ENCODE assay signal across 8 cellular contexts in the genomic region with DNA sequence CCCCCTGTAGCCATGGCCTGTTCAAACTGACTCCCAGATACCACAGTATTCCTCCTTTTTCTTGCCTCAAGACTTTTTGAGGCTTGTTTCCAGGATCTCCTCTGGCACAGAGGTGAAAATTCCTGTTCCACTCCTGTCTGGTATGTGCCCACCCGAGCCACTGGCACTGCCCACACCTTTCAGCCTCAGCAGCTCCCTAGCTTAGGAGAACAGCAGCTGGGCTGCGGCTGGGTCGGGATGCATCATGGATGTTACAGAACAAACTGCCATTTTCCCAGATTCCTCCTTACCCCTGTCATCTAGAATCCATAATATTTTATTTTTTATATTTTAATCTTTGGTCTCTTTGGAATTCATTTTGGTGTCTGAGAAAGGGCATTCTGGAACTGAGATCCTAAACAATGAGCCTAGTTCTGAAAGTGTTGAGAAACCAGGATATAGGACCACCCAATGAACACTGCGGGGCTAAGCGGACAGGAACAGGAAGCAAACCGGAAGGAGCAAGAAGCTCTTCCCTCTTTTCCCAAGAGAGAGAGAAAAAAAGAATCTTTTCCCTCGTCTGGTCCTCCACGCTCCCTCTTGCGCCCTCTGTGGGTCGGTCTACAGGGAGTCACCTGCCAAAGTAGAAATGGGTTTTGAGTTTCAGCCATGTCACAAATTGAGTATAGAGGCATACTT. TPM values are rescaled to one million over a fixed set of nuclear protein-coding genes. Genes with fewer than 3 reads are reported as not detected.
A peak's percentile ranks its signal among the peaks of the same experiment; 100 is the strongest.
DNase-seq lines count a peak whose midpoint lies in the region; ATAC-seq and TF ChIP-seq lines count a peak whose summit lies in the region.

No MANE protein-coding gene starts in this region.

- ATAC-seq in central memory CD8-positive, alpha-beta T cell (replicated peaks; ENCODE audit: extremely low read depth, poor library complexity, severe bottlenecking): peak; percentile 43
- ATAC-seq in left colon: peak; percentile 28
- no peak for ATAC-seq in GM21737 (IDR thresholded peaks at IDR 0.05; ENCODE audit: unreplicated experiment)

- peak; percentile 76 for TF ChIP-seq CTCF in GM12874 (IDR thresholded peaks at IDR 0.05; ENCODE audit: insufficient read depth, low read depth, low read length)

- no peak overlapping the region for H3K4me3 Mint-ChIP-seq in central memory CD8-positive, alpha-beta T cell

- peaks cover 19% of the 10 kb centered on the region for H3K4me1 Mint-ChIP-seq in central memory CD8-positive, alpha-beta T cell

- H3K36me3 Mint-ChIP-seq in central memory CD8-positive, alpha-beta T cell (ENCODE audit: insufficient read depth): peaks cover 1% of the 10 kb centered on the region

- no peaks in the 10 kb centered on the region for H3K9me3 Mint-ChIP-seq in central memory CD8-positive, alpha-beta T cell

- H3K27me3 Mint-ChIP-seq in central memory CD8-positive, alpha-beta T cell: peaks cover 23% of the 10 kb centered on the region

- intact Hi-C loops in left colon (cut with DNase I, micrococcal nuclease): loop anchor here in 1 of 2 donors (5.0 kb wide), 1 partner anchor 43 kb away; no protein-coding TSS in a partner anchor

- peak; percentile 86 for DNase-seq in A172 (ENCODE audit: low spot score)
- DNase-seq in NCI-H2171 treated with DMSO at 0.1 percent for 48 hours (lab: John Stamatoyannopoulos, UW): peak; percentile 92
- DNase-seq in activated CD4-positive, CD25-positive, alpha-beta regulatory T cell treated with anti-CD3 and anti-CD28 coated beads, Interleukin-2, amount 50 U/mL, for 16 hours (ENCODE audit: low read depth, low spot score): peak; percentile 37
- peak; percentile 18 to 35 for DNase-seq in central memory CD8-positive, alpha-beta T cell (ENCODE audit: low spot score in 2 of 2)
- DNase-seq in left colon: peak; percentile 82 to 92
- peak; percentile 77 for DNase-seq in stimulated activated CD4-positive, alpha-beta T cell treated with anti-CD3 and anti-CD28 coated beads, Interleukin-4, amount 100 ng/mL, for 1 hour

- H3K27ac Mint-ChIP-seq in central memory CD8-positive, alpha-beta T cell (ENCODE audit: low read depth): no peak overlapping the region

RNA-seq across cellular contexts. Expression of gene OR2S2, which starts 12.5 kb away (rescaled TPM):
- total RNA-seq in A172 (2014; rRNA removed; shearing (Covaris generic)): not detected in 2 replicates
- total RNA-seq in left colon: not detected

RNA-seq across cellular contexts. Expression of gene SPAAR, which starts 36.2 kb away (rescaled TPM):
- total RNA-seq in A172 (2014; rRNA removed; shearing (Covaris generic)): 0.31 TPM in 1 of 2 replicates, not detected in the other
- total RNA-seq in left colon: 1 to 10 TPM; 1.3 to 2.1 TPM

RNA-seq across cellular contexts. Expression of gene HRCT1, which starts 39.5 kb away (rescaled TPM):
- total RNA-seq in A172 (2014; rRNA removed; shearing (Covaris generic)): 1.0 TPM in 1 of 2 replicates, not detected in the other
- 10 to 100 TPM; 17.4 to 58.7 TPM for total RNA-seq in left colon

Comparison
In these comparisons a context has a peak if more than half of its experiments do, and no peak if none do; other contexts are left out.
1. DNase-seq: peak in every context shown above with its lines; median percentile 92 in NCI-H2171 treated with DMSO at 0.1 percent for 48 hours; 87 in left colon; 86 in A172; 77 in stimulated activated CD4-positive, alpha-beta T cell treated with anti-CD3 and anti-CD28 coated beads, Interleukin-4, amount 100 ng/mL, for 1 hour; 37 in activated CD4-positive, CD25-positive, alpha-beta regulatory T cell treated with anti-CD3 and anti-CD28 coated beads, Interleukin-2, amount 50 U/mL, for 16 hours; 26 in central memory CD8-positive, alpha-beta T cell.